ENCODE assay signal across 19 cellular contexts in the genomic region with DNA sequence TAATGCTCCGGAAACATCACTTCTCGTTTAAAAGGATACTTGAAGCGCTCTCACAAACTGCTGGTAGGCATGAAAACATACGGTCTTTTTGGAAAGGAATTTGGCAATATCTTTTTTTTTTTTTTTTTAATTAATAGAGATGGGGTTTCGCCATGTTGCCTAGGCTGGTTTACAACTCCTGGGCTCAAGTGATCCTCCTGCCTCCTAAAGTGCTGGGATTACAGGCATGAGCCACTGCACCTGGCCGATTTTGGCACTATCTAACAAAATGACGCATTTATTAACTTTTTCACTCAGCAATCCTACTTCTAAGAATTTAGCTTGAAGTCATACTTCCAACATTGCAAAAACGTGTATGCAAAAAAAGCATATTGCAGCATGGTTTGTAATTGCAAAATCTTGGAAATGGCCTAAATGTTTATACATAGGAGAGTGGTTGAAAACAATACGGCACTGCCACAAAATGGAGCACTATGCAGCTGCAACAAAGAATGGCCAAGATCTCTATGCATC.
"Had no signal": no experiment of that assay in that cellular context is flagged by ENCODE, and none has a peak within 500 bp of the region (broad histone marks: within the 10 kb centered on the region; RNA-seq: fewer than 3 reads in every experiment).

No MANE protein-coding gene starts in this region.

- H3K9me3 ChIP-seq: esophagus muscularis mucosa, mucosa of descending colon, testis, uterus had no signal

- DNase-seq: activated CD4-positive, alpha-beta T cell treated with anti-CD3 and anti-CD28 coated beads, Interleukin-2, amount 10 ng/mL, durations not matched to agents 24 days and 14 days; activated T-cell treated with anti-CD3 and anti-CD28 coated beads for 4 hours; amygdala; dorsolateral prefrontal cortex; foreskin fibroblast; glutamatergic neuron; left colon; mucosa of descending colon; retina; stimulated activated CD4-positive, alpha-beta T cell treated with anti-CD3 and anti-CD28 coated beads, Interleukin-4, amount 100 ng/mL, for 1 hour; T1000; testis; uterus had no signal

- H3K27ac ChIP-seq: dorsolateral prefrontal cortex, esophagus muscularis mucosa, parathyroid adenoma, testis, uterus had no signal

- H3K79me2 ChIP-seq: parathyroid adenoma had no signal

- H3K27me3 ChIP-seq: dorsolateral prefrontal cortex, esophagus muscularis mucosa, testis, uterus had no signal

- H3K4me3 ChIP-seq: dorsolateral prefrontal cortex, esophagus muscularis mucosa, mucosa of descending colon, testis, uterus had no signal

- H3K27ac Mint-ChIP-seq: activated naive CD8-positive, alpha-beta T cell; activated T-helper 2 cell treated with anti-CD3 and anti-CD28 coated beads, Interferon-gamma antibody, Interleukin-2, Interleukin-4, amounts not matched to agents 10 μg/mL and 5 μg/mL and 100 μg/mL, durations not matched to agents 14 hours and 24 hours and 36 hours; stimulated activated naive CD8-positive, alpha-beta T cell treated with anti-CD3 and anti-CD28 coated beads, Interleukin-15, Interleukin-2, amounts not matched to agents 100 ng/mL and 50 ng/mL, for 24 hours had no signal

- H3K36me3 Mint-ChIP-seq: brain had no signal

- H3K36me3 ChIP-seq: esophagus muscularis mucosa, uterus had no signal

- H3K9me3 Mint-ChIP-seq: activated CD4-positive, alpha-beta T cell treated with anti-CD3 and anti-CD28 coated beads, Interleukin-2, amount 10 ng/mL, durations not matched to agents 24 days and 14 days; activated T-helper 2 cell treated with anti-CD3 and anti-CD28 coated beads, Interferon-gamma antibody, Interleukin-2, Interleukin-4, amounts not matched to agents 10 μg/mL and 5 μg/mL and 100 μg/mL, durations not matched to agents 14 hours and 24 hours and 36 hours; brain; stimulated activated naive CD8-positive, alpha-beta T cell treated with anti-CD3 and anti-CD28 coated beads, Interleukin-15, Interleukin-2, amounts not matched to agents 100 ng/mL and 50 ng/mL, for 24 hours had no signal

- H2AFZ ChIP-seq: parathyroid adenoma had no signal

- H3K27me3 Mint-ChIP-seq: activated CD4-positive, alpha-beta T cell treated with anti-CD3 and anti-CD28 coated beads, Interleukin-2, amount 10 ng/mL, durations not matched to agents 24 days and 14 days; activated naive CD8-positive, alpha-beta T cell; stimulated activated naive CD8-positive, alpha-beta T cell treated with anti-CD3 and anti-CD28 coated beads, Interleukin-15, Interleukin-2, amounts not matched to agents 100 ng/mL and 50 ng/mL, for 24 hours had no signal

- H3K9ac ChIP-seq: parathyroid adenoma had no signal
